In genomic region chrX:120485562-120486520, GRCh38 we compare ENCODE assay signal across 8 cellular contexts. TPM values are rescaled to one million over a fixed set of nuclear protein-coding genes. Genes with fewer than 3 reads are reported as not detected.
DNase-seq lines count a peak whose midpoint lies in the region; ATAC-seq and TF ChIP-seq lines count a peak whose summit lies in the region.

No MANE protein-coding gene starts in this region.

- peak overlapping the region; percentile 66 for H3K4me3 Mint-ChIP-seq in WTC11

- H3K4me3 ChIP-seq in AG04450 (ENCODE audit: low read depth, low read length): peak overlapping the region; percentile 61

- no peaks in the 10 kb centered on the region for H3K27me3 Mint-ChIP-seq in WTC11 (ENCODE audit: low read depth)

- no peaks in the 10 kb centered on the region for H3K27me3 ChIP-seq in AG04450 (ENCODE audit: control insufficient read depth, insufficient read depth, low read length)

- H3K9me3 Mint-ChIP-seq in WTC11: no peaks in the 10 kb centered on the region

- peak overlapping the region; percentile 82 for H3K27ac ChIP-seq in AG04450 (ENCODE audit: low read depth, low read length)

- POLR2A ChIA-PET in AG04450 (lab: Yijun Ruan, JAX): interaction anchor here (0.6 kb wide), 1 partner anchor 1721 kb away, joined by 5 read pairs; no protein-coding TSS in a partner anchor
- POLR2A ChIA-PET in WTC11 (lab: Charles Lee): interaction anchor here (1.0 kb wide), 1 partner anchor 17 kb away, joined by 8 read pairs; the partner anchor contains the start of gene LAMP2

- H3K36me3 Mint-ChIP-seq in WTC11: no peaks in the 10 kb centered on the region

- CTCF ChIA-PET in AG04450 (lab: Charles Lee): interaction anchor here (0.5 to 2.6 kb wide), 14 partner anchors 8 to 643 kb away, joined by 3 to 15 read pairs (median 4); no protein-coding TSS in a partner anchor
- CTCF ChIA-PET in WTC11 (lab: Charles Lee): interaction anchor here (0.7 to 1.6 kb wide), 23 partner anchors 9 to 507 kb away, joined by 3 to 19 read pairs (median 4); partner anchors contain the start of genes CUL4B, LAMP2 and MCTS1

- H3K4me1 Mint-ChIP-seq in WTC11: no peaks in the 10 kb centered on the region

- ATAC-seq in GM18867 (IDR thresholded peaks at IDR 0.05; ENCODE audit: unreplicated experiment) (peak; percentile 80), HG03095 (IDR thresholded peaks at IDR 0.05; ENCODE audit: unreplicated experiment) (peak; percentile 58), WTC11 (peak; percentile 94)

- DNase-seq in AG04450 (ENCODE audit: low read depth, low spot score) (peak; percentile 32), NCI-H2171 (lab: John Stamatoyannopoulos, UW) (peak; percentile 59), WTC11 (ENCODE audit: low spot score) (peak; percentile 53), cerebellum (ENCODE audit: low spot score) (peak; percentile 68), islet precursor cell (peak; percentile 85)
- peak; percentile 21 to 47 for DNase-seq in stimulated activated CD4-positive, alpha-beta T cell treated with anti-CD3 and anti-CD28 coated beads, Interleukin-12 subunit alpha, Interleukin-12 subunit beta, amount 100 ng/mL, for 24 hours (ENCODE audit: low read depth in 2 of 2)

- TF ChIP-seq CTCF in AG04450 (IDR thresholded peaks at IDR 0.05; ENCODE audit: low read depth, low read length) (peak; percentile 56), WTC11 (IDR thresholded peaks at IDR 0.05) (peak; percentile 26; the same call in 1 of the 2 replicates)

- peak overlapping the region; percentile 93 for H3K27ac Mint-ChIP-seq in WTC11

- no peaks in the 10 kb centered on the region for H3K9me3 ChIP-seq in AG04450 (ENCODE audit: control insufficient read depth, insufficient read depth, low read length)

TF ChIP-seq in WTC11, 78 proteins besides CTCF, POLR2A, EP300 and RAD21 (continues in another document):
- TF ChIP-seq ZMAT4 (CRISPR knock-in tag; IDR thresholded peaks at IDR 0.05) (no peak), ZNF396 (CRISPR knock-in tag; IDR thresholded peaks at IDR 0.05; ENCODE audit: borderline replicate concordance) (no peak), SOX15 (CRISPR knock-in tag; IDR thresholded peaks at IDR 0.05) (no peak), ZNF232 (CRISPR knock-in tag; IDR thresholded peaks at IDR 0.05) (no peak), ZNF416 (CRISPR knock-in tag; IDR thresholded peaks at IDR 0.05) (no peak), FOXK1 (CRISPR knock-in tag; IDR thresholded peaks at IDR 0.05) (no peak), PREB (CRISPR knock-in tag; IDR thresholded peaks at IDR 0.05; ENCODE audit: borderline replicate concordance) (no peak), MYBL2 (CRISPR knock-in tag; IDR thresholded peaks at IDR 0.05) (no peak), ZNF512 (CRISPR knock-in tag; IDR thresholded peaks at IDR 0.05; ENCODE audit: borderline replicate concordance) (no peak), ZNF263 (CRISPR knock-in tag; IDR thresholded peaks at IDR 0.05; ENCODE audit: low read depth) (no peak), USF2 (CRISPR knock-in tag; IDR thresholded peaks at IDR 0.05) (peak; percentile 49; the same call in 1 of the 2 replicates), NR1H2 (CRISPR knock-in tag; IDR thresholded peaks at IDR 0.05) (no peak), TEAD1 (CRISPR knock-in tag; IDR thresholded peaks at IDR 0.05) (no peak), ATF1 (CRISPR knock-in tag; IDR thresholded peaks at IDR 0.05) (no peak), NFE2L1 (CRISPR knock-in tag; IDR thresholded peaks at IDR 0.05) (0 out of 2 replicates have a peak, but pooled peaks have one; percentile 61), ELF4 (CRISPR knock-in tag; IDR thresholded peaks at IDR 0.05; ENCODE audit: low read depth) (no peak), MAX (CRISPR knock-in tag; IDR thresholded peaks at IDR 0.05) (peak; percentile 84), ARID4B (CRISPR knock-in tag; IDR thresholded peaks at IDR 0.05; ENCODE audit: borderline replicate concordance) (no peak), GTF2I (CRISPR knock-in tag; conservative IDR thresholded peaks at IDR 0.05) (no peak), CBFB (CRISPR knock-in tag; IDR thresholded peaks at IDR 0.05; ENCODE audit: low read depth) (no peak), USF1 (CRISPR knock-in tag; IDR thresholded peaks at IDR 0.05) (peak; percentile 64; the same call in 1 of the 2 replicates), GABPB1 (CRISPR knock-in tag; IDR thresholded peaks at IDR 0.05) (0 out of 2 replicates have a peak, but pooled peaks have one; percentile 22)

RNA-seq across cellular contexts. Expression of gene LAMP2, which starts 16.7 kb away (rescaled TPM):
- polyA plus RNA-seq in AG04450 (2011; rRNA removed): 131 and 155 TPM in 2 replicates
- polyA minus RNA-seq in AG04450 (2011; rRNA and poly(A)+ RNA removed): 51.9 and 96.5 TPM in 2 replicates
- total RNA-seq in WTC11 (2021): 28.8 to 33.8 TPM (median 31.2 TPM) in 3 replicates
- 48.3 TPM for total RNA-seq in cerebellum

Comparison
In these comparisons a context has a peak if more than half of its experiments do, and no peak if none do; other contexts are left out.
1. Peak in every context shown above with its lines: DNase-seq, ATAC-seq, H3K4me3 ChIP-seq and H3K27ac ChIP-seq.
2. DNase-seq: peak in every context shown above with its lines; median percentile 85 in islet precursor cell; 68 in cerebellum; 59 in NCI-H2171; 53 in WTC11; 34 in stimulated activated CD4-positive, alpha-beta T cell treated with anti-CD3 and anti-CD28 coated beads, Interleukin-12 subunit alpha, Interleukin-12 subunit beta, amount 100 ng/mL, for 24 hours; 32 in AG04450.